ENCODE assay signal across 22 cellular contexts in genomic region chr18:11407900-11408299, GRCh38.
DNase-seq lines count a peak whose midpoint lies in the region; ATAC-seq and TF ChIP-seq lines count a peak whose summit lies in the region.
"Had no signal": no experiment of that assay in that cellular context is flagged by ENCODE, and none has a peak within 500 bp of the region (broad histone marks: within the 10 kb centered on the region; RNA-seq: fewer than 3 reads in every experiment).

No MANE protein-coding gene starts in this region.

- peak overlapping the region; percentile 41; the same call in 1 of the 2 replicates for H2BK20ac ChIP-seq in IMR-90 (ENCODE audit: low read depth, low read length)

- no peaks in the 10 kb centered on the region for H3K4me1 Mint-ChIP-seq in stimulated activated naive CD8-positive, alpha-beta T cell treated with anti-CD3 and anti-CD28 coated beads, Interleukin-15, amount 100 ng/mL, for 72 hours
- H3K4me1 Mint-ChIP-seq: T-helper 17 cell had no signal

- H3K9me1 ChIP-seq in IMR-90 (ENCODE audit: insufficient read depth, low read length), result no peaks in the 10 kb centered on the region

- H3K56ac ChIP-seq in IMR-90 (ENCODE audit: extremely low read depth, insufficient read depth, low read length), result no peak overlapping the region

- CTCF ChIA-PET in IMR-90 (lab: Yijun Ruan, JAX), result interaction anchor here (0.8 to 1.2 kb wide), 5 partner anchors 9 to 97 kb away, joined by 3 to 4 read pairs (median 3); no protein-coding TSS in a partner anchor

- H3K4me3 ChIP-seq in IMR-90 (ENCODE audit: insufficient read depth, low read depth, low read length) (no peak overlapping the region), cardiac fibroblast (replicated peaks in 1 of 2; ENCODE audit: low read depth in 2 of 2, low read length in 2 of 2) (no peak overlapping the region)
- H3K4me3 ChIP-seq: left lung, SJCRH30, testis had no signal

- no peak overlapping the region for H3K27ac Mint-ChIP-seq in stimulated activated naive CD8-positive, alpha-beta T cell treated with anti-CD3 and anti-CD28 coated beads, Interleukin-15, amount 100 ng/mL, for 72 hours
- H3K27ac Mint-ChIP-seq: activated CD8-positive, alpha-beta T cell treated with anti-CD3 and anti-CD28 coated beads, Interleukin-2, amount 10 ng/mL, durations not matched to agents 7 days and 5 days; activated T-cell treated with anti-CD3 and anti-CD28 coated beads, Interleukin-2, amount 50 U/mL, for 24 hours; T-helper 17 cell had no signal

- H4K5ac ChIP-seq in IMR-90 (ENCODE audit: low read depth, low read length), result no peak overlapping the region

- no peak overlapping the region for H4K8ac ChIP-seq in IMR-90 (ENCODE audit: low read depth in 2 of 2, low read length in 2 of 2)

- no peaks in the 10 kb centered on the region for H3K9me3 ChIP-seq in IMR-90 (ENCODE audit: control insufficient read depth, insufficient read depth, low read length)
- H3K9me3 ChIP-seq: left lung, SJCRH30, testis had no signal

- 0 out of 2 replicates have a peak overlapping the region, but pooled peaks have one; percentile 12 for H3K4ac ChIP-seq in IMR-90 (ENCODE audit: low read depth, low read length)

- peak; percentile 87 for ATAC-seq in IMR-90 (ENCODE audit: low read depth)
- ATAC-seq in GM19397 (IDR thresholded peaks at IDR 0.05; ENCODE audit: unreplicated experiment), result no peak
- no peak for ATAC-seq in stimulated activated naive CD8-positive, alpha-beta T cell treated with anti-CD3 and anti-CD28 coated beads, Interleukin-15, amount 100 ng/mL, for 72 hours
- no peak for ATAC-seq in HG03442 (IDR thresholded peaks at IDR 0.05; ENCODE audit: unreplicated experiment)
- ATAC-seq: activated CD8-positive, alpha-beta T cell treated with anti-CD3 and anti-CD28 coated beads, Interleukin-2, amount 10 ng/mL, durations not matched to agents 7 days and 5 days; left lung; T-helper 17 cell had no signal

- no peak overlapping the region for H3K9ac ChIP-seq in IMR-90 (ENCODE audit: low read depth, low read length)

- no peak overlapping the region for H3K4me2 ChIP-seq in IMR-90 (ENCODE audit: low read depth, low read length)

- TF ChIP-seq RAD21 in IMR-90 (IDR thresholded peaks at IDR 0.05; ENCODE audit: low read length), result no peak

- no peak overlapping the region for H3K27ac ChIP-seq in IMR-90 (ENCODE audit: insufficient read depth, low read length)
- H3K27ac ChIP-seq: left lung, SJCRH30, testis, WERI-Rb-1 had no signal

- WGBS in IMR-90 (ENCODE audit: extremely low coverage in 2 of 2, insufficient read length in 1 of 2), 2 experiments, result no CpG with 5 or more reads among the region's 3 CpGs

- no peak overlapping the region for H2AK5ac ChIP-seq in IMR-90 (ENCODE audit: low read depth, low read length)

- no peaks in the 10 kb centered on the region for H3K27me3 ChIP-seq in IMR-90 (ENCODE audit: control insufficient read depth, insufficient read depth, low read length)
- H3K27me3 ChIP-seq: left lung, SJCRH30, testis had no signal

- peaks cover 6% of the 10 kb centered on the region; the same call in 1 of the 2 replicates for H3K4me1 ChIP-seq in IMR-90 (ENCODE audit: control insufficient read depth, insufficient read depth, low read length)
- H3K4me1 ChIP-seq: left lung, SJCRH30, testis had no signal

- no peak overlapping the region for H2AK9ac ChIP-seq in IMR-90 (replicated peaks; ENCODE audit: low read depth, low read length, poor library complexity)

- no peaks in the 10 kb centered on the region for H3K9me3 Mint-ChIP-seq in stimulated activated naive CD8-positive, alpha-beta T cell treated with anti-CD3 and anti-CD28 coated beads, Interleukin-15, amount 100 ng/mL, for 72 hours
- H3K9me3 Mint-ChIP-seq: activated T-cell treated with anti-CD3 and anti-CD28 coated beads, Interleukin-2, amount 50 U/mL, for 24 hours; brain had no signal

- no peak overlapping the region for H2BK120ac ChIP-seq in IMR-90 (ENCODE audit: low read depth, low read length)

- no peak overlapping the region for H3K14ac ChIP-seq in IMR-90 (replicated peaks; ENCODE audit: low read depth, low read length)

- TF ChIP-seq CTCF in IMR-90 (conservative IDR thresholded peaks at IDR 0.05; ENCODE audit: low read depth, low read length) (no peak), cardiac fibroblast (IDR thresholded peaks at IDR 0.05; ENCODE audit: low read depth, low read length) (no peak)

- intact Hi-C loops in IMR-90 (cut with micrococcal nuclease), result no loop called here

- no peak overlapping the region for H3K4me3 Mint-ChIP-seq in stimulated activated naive CD8-positive, alpha-beta T cell treated with anti-CD3 and anti-CD28 coated beads, Interleukin-15, amount 100 ng/mL, for 72 hours
- H3K4me3 Mint-ChIP-seq: activated CD8-positive, alpha-beta T cell treated with anti-CD3 and anti-CD28 coated beads, Interleukin-2, amount 10 ng/mL, durations not matched to agents 7 days and 5 days; activated T-cell treated with anti-CD3 and anti-CD28 coated beads, Interleukin-2, amount 50 U/mL, for 24 hours; brain; T-helper 17 cell had no signal

- no peak overlapping the region for H2BK15ac ChIP-seq in IMR-90 (ENCODE audit: low read depth, low read length)

- dilution Hi-C loops in IMR-90 (cut with HindIII; ENCODE audit: low sequenced_read_pairs, unreplicated experiment), result no loop called here

- POLR2A ChIA-PET in IMR-90 (lab: Charles Lee; ENCODE audit: unreplicated experiment), result no interaction called here

- no peaks in the 10 kb centered on the region for H3K27me3 Mint-ChIP-seq in stimulated activated naive CD8-positive, alpha-beta T cell treated with anti-CD3 and anti-CD28 coated beads, Interleukin-15, amount 100 ng/mL, for 72 hours

- no peak overlapping the region for H2BK5ac ChIP-seq in IMR-90 (ENCODE audit: low read depth, low read length, poor library complexity, severe bottlenecking)

- no peak for TF ChIP-seq POLR2A in IMR-90 (IDR thresholded peaks at IDR 0.05; ENCODE audit: low read depth, low read length)

- H2AFZ ChIP-seq in IMR-90 (replicated peaks; ENCODE audit: low read length, poor library complexity), result no peak overlapping the region

- H4K91ac ChIP-seq in IMR-90 (ENCODE audit: insufficient read depth, low read depth, low read length), result no peak overlapping the region

- BruUV-seq in IMR-90 (replicated peaks; lab: Mats Ljungman, UMichigan), result no TSS peak

- DNase-seq in EL (peak; percentile 80), IMR-90 (peak; percentile 51), cardiac fibroblast (ENCODE audit: low read depth in 2 of 2) (peak; percentile 17 to 50), myocyte (ENCODE audit: low read depth) (peak; percentile 38), kidney tubule cell (ENCODE audit: low spot score) (no peak)
- DNase-seq in stimulated activated naive CD8-positive, alpha-beta T cell treated with anti-CD3 and anti-CD28 coated beads, Interleukin-15, amount 100 ng/mL, for 72 hours, result no peak
- DNase-seq: activated CD8-positive, alpha-beta T cell treated with anti-CD3 and anti-CD28 coated beads, Interleukin-2, amount 10 ng/mL, durations not matched to agents 7 days and 5 days; activated naive CD4-positive, alpha-beta T cell treated with anti-CD3 and anti-CD28 coated beads, Interleukin-2, amount 50 U/mL, for 16 hours; activated T-cell treated with anti-CD3 and anti-CD28 coated beads, Interleukin-2, amount 50 U/mL, for 24 hours; AML-193; left lung; NCI-H1417 treated with DMSO at 0.1 percent for 48 hours; NCI-H2171; NCI-H82; OCI-M1; SJCRH30; T-helper 17 cell; testis; WERI-Rb-1 had no signal

- no peak overlapping the region for H3K18ac ChIP-seq in IMR-90 (ENCODE audit: low read depth, low read length)

- no peaks in the 10 kb centered on the region for H3K79me1 ChIP-seq in IMR-90 (ENCODE audit: low read depth in 1 of 2, low read length in 2 of 2)

- H3K23ac ChIP-seq in IMR-90 (ENCODE audit: low read depth, low read length), result no peak overlapping the region

- H3K36me3 ChIP-seq in IMR-90 (ENCODE audit: control insufficient read depth, insufficient read depth, low read length), result no peaks in the 10 kb centered on the region
- H3K36me3 ChIP-seq: left lung, SJCRH30, WERI-Rb-1 had no signal

- in situ Hi-C loops in IMR-90 (cut with MboI; ENCODE audit: low sequenced_read_pairs), result no loop called here

- no peaks in the 10 kb centered on the region for H4K20me1 ChIP-seq in IMR-90 (ENCODE audit: insufficient read depth, low read length)

TF ChIP-seq in IMR-90, 13 proteins besides CTCF, POLR2A, EP300 and RAD21:
- TF ChIP-seq, protein P1, sequence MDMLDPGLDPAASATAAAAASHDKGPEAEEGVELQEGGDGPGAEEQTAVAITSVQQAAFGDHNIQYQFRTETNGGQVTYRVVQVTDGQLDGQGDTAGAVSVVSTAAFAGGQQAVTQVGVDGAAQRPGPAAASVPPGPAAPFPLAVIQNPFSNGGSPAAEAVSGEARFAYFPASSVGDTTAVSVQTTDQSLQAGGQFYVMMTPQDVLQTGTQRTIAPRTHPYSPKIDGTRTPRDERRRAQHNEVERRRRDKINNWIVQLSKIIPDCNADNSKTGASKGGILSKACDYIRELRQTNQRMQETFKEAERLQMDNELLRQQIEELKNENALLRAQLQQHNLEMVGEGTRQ (IDR thresholded peaks at IDR 0.05; ENCODE audit: low read depth, low read length), result no peak
- TF ChIP-seq CEBPB (IDR thresholded peaks at IDR 0.05; ENCODE audit: low read depth, low read length) (no peak), NFE2L2 (IDR thresholded peaks at IDR 0.05; ENCODE audit: low read depth, low read length) (no peak), BHLHE40 (IDR thresholded peaks at IDR 0.05; ENCODE audit: low read depth, low read length) (no peak), CHD1 (IDR thresholded peaks at IDR 0.05; ENCODE audit: low read depth, low read length) (no peak), SMC3 (IDR thresholded peaks at IDR 0.05; ENCODE audit: low read depth, low read length) (no peak), MXI1 (IDR thresholded peaks at IDR 0.05; ENCODE audit: borderline replicate concordance, low read depth, low read length) (no peak), MAZ (IDR thresholded peaks at IDR 0.05; ENCODE audit: borderline replicate concordance, low read depth, low read length) (no peak), FOS (IDR thresholded peaks at IDR 0.05; ENCODE audit: low read depth, low read length) (no peak), RCOR1 (IDR thresholded peaks at IDR 0.05; ENCODE audit: insufficient replicate concordance, low read length) (no peak)
- TF ChIP-seq, protein P2, sequence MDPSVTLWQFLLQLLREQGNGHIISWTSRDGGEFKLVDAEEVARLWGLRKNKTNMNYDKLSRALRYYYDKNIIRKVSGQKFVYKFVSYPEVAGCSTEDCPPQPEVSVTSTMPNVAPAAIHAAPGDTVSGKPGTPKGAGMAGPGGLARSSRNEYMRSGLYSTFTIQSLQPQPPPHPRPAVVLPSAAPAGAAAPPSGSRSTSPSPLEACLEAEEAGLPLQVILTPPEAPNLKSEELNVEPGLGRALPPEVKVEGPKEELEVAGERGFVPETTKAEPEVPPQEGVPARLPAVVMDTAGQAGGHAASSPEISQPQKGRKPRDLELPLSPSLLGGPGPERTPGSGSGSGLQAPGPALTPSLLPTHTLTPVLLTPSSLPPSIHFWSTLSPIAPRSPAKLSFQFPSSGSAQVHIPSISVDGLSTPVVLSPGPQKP (IDR thresholded peaks at IDR 0.05; ENCODE audit: borderline replicate concordance, low read depth, low read length), result no peak

Comparison
In these comparisons a context has a peak if more than half of its experiments do, and no peak if none do; other contexts are left out.
1. DNase-seq: peak in EL (single experiment), IMR-90 (single experiment), cardiac fibroblast (2 of 2) and myocyte (single experiment); none in stimulated activated naive CD8-positive, alpha-beta T cell treated with anti-CD3 and anti-CD28 coated beads, Interleukin-15, amount 100 ng/mL, for 72 hours (0 of 2) and kidney tubule cell (single experiment).